ENCODE assay signal across 22 cellular contexts in the genomic region with DNA sequence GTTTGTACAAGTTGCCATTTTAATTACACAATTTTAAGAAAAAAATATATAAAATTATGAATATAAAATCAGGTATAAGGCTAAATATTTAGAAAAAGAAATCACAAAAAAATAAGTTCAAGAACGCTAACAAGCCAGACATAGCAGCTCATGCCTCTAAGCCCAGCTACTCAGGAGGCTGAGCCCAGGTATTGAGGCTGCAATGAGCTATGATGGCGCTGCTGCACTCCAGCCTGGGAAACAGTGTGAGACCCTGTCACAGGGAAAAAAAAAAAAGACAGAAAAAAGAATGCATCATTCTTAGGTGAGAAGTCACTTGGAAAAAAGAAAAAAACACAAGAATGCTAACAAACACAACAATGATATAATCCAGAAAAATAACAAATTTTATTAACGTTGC.
"Had no signal": no experiment of that assay in that cellular context is flagged by ENCODE, and none has a peak within 500 bp of the region (broad histone marks: within the 10 kb centered on the region; RNA-seq: fewer than 3 reads in every experiment).

No MANE protein-coding gene starts in this region.

- ATAC-seq: left cardiac atrium; left lung; naive thymus-derived CD8-positive, alpha-beta T cell; pancreas; right lobe of liver; stimulated activated naive B cell treated with anti-CD40 and anti-IgM and Interleukin-4, amounts not matched to agents 10 μg/mL and 1 μg/mL and 100 μg/mL, for 72 hours; upper lobe of right lung had no signal

- H3K4me1 Mint-ChIP-seq: nephron progenitor cell had no signal

- H3K9me3 ChIP-seq: pancreas, right lobe of liver, thoracic aorta, upper lobe of right lung, vagina had no signal

- H3K27ac ChIP-seq: coronary artery, left lung, pancreas, right lobe of liver, thoracic aorta, tibial nerve, upper lobe of right lung, vagina had no signal

- H3K9me3 Mint-ChIP-seq: stimulated activated naive CD8-positive, alpha-beta T cell treated with anti-CD3 and anti-CD28 coated beads, Interleukin-15, Interleukin-2, amounts not matched to agents 100 ng/mL and 50 ng/mL, for 24 hours had no signal

- H3K27me3 ChIP-seq: left lung, pancreas, right lobe of liver, tibial nerve, upper lobe of right lung, vagina had no signal

- DNase-seq: dermis blood vessel endothelial cell; effector memory CD4-positive, alpha-beta T cell; erythroblast; hypothalamus; left cardiac atrium; left lung; mesenchymal stem cell; naive thymus-derived CD8-positive, alpha-beta T cell; nephron progenitor cell; occipital lobe; pancreas; right lobe of liver; small intestine; stimulated activated CD4-positive, alpha-beta T cell treated with anti-CD3 and anti-CD28 coated beads, Interleukin-15, amount 100 ng/mL, for 24 hours; stimulated activated CD4-positive, alpha-beta T cell treated with anti-CD3 and anti-CD28 coated beads, Interleukin-2, amount 100 ng/mL, for 48 hours; stimulated activated naive B cell treated with anti-CD40 and anti-IgM and Interleukin-4, amounts not matched to agents 10 μg/mL and 1 μg/mL and 100 μg/mL, for 72 hours; upper lobe of right lung had no signal

- H3K27ac Mint-ChIP-seq: naive thymus-derived CD8-positive, alpha-beta T cell; nephron progenitor cell; stimulated activated naive B cell treated with anti-CD40 and anti-IgM and Interleukin-4, amounts not matched to agents 10 μg/mL and 1 μg/mL and 100 μg/mL, for 72 hours; stimulated activated naive CD8-positive, alpha-beta T cell treated with anti-CD3 and anti-CD28 coated beads, Interleukin-15, Interleukin-2, amounts not matched to agents 100 ng/mL and 50 ng/mL, for 24 hours had no signal

- H3K27me3 Mint-ChIP-seq: naive thymus-derived CD8-positive, alpha-beta T cell; stimulated activated naive B cell treated with anti-CD40 and anti-IgM and Interleukin-4, amounts not matched to agents 10 μg/mL and 1 μg/mL and 100 μg/mL, for 72 hours; stimulated activated naive CD8-positive, alpha-beta T cell treated with anti-CD3 and anti-CD28 coated beads, Interleukin-15, Interleukin-2, amounts not matched to agents 100 ng/mL and 50 ng/mL, for 24 hours had no signal

- H3K4me1 ChIP-seq: left lung, pancreas, right lobe of liver, tibial nerve, upper lobe of right lung, vagina had no signal

- H3K4me3 Mint-ChIP-seq: naive thymus-derived CD8-positive, alpha-beta T cell; nephron progenitor cell; stimulated activated naive B cell treated with anti-CD40 and anti-IgM and Interleukin-4, amounts not matched to agents 10 μg/mL and 1 μg/mL and 100 μg/mL, for 72 hours; stimulated activated naive CD8-positive, alpha-beta T cell treated with anti-CD3 and anti-CD28 coated beads, Interleukin-15, Interleukin-2, amounts not matched to agents 100 ng/mL and 50 ng/mL, for 24 hours had no signal

- H3K36me3 ChIP-seq: left lung, pancreas, right lobe of liver, thoracic aorta, tibial nerve, upper lobe of right lung, vagina had no signal

- H3K4me3 ChIP-seq: coronary artery, left lung, pancreas, right lobe of liver, thoracic aorta, tibial nerve, upper lobe of right lung, vagina had no signal
